In the genomic region with DNA sequence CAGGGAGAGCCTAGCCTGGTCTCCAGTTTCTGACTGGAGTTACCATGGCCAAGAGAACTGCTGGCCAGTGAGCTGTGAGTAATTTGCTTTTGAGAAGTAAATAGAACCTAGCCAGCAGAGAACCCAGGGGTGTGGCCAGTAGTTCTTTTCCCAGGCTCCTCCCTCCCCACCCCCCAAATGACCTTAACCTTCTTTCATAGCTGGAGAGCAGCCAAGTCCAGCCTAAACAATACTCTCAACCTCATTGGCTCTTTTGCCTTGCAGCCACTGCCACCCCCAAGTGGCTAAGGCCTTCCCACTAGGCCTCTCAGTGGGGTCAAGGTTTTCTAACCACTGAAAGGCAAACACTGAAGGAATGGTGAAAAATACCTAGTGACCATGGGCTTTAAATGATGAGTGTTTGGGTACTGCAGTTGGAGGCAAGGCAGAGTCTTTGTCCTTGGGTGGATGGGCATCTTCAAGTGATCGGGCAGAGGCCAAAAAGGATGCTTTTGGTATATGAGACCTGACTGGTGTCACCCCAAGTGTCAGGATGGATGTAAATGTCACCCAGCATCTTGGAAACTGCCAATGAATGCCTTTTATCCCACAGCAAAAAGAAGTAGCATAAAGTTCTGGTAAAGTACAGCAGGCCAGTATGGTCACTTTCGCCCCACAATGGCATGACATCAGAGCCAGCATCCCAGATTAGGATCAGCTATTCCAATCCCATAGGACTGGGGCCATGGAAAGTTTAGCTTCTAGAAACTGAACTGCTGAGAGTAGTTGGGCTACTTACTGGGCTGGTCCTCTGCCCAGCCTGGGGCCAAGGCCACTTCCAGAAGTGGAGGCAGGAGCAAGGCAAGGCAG, we compare ENCODE assay signal across 8 cellular contexts. TPM values are rescaled to one million over a fixed set of nuclear protein-coding genes. Genes with fewer than 3 reads are reported as not detected.
A peak's percentile ranks its signal among the peaks of the same experiment; 100 is the strongest.
DNase-seq lines count a peak whose midpoint lies in the region; ATAC-seq and TF ChIP-seq lines count a peak whose summit lies in the region.

No MANE protein-coding gene starts in this region.

- H3K4me1 ChIP-seq in BLaER1 treated with 17β-estradiol and CSF1 and Interleukin-3, amounts not matched to agents 10 nM and 100 nM = peaks cover 54 to 87% (median 65%) of the 10 kb centered on the region in 10 experiments
- H3K4me1 ChIP-seq in smooth muscle cell (ENCODE audit: low read depth) = peaks cover 22% of the 10 kb centered on the region

- no peaks in the 10 kb centered on the region for H3K27me3 ChIP-seq in BLaER1 treated with 17β-estradiol and CSF1 and Interleukin-3, amounts not matched to agents 10 nM and 100 nM
- no peaks in the 10 kb centered on the region for H3K27me3 ChIP-seq in smooth muscle cell (ENCODE audit: low read depth)

- peaks cover 41% of the 10 kb centered on the region for H3F3A ChIP-seq in smooth muscle cell (ENCODE audit: low read depth)

- no peak for ATAC-seq in activated naive CD4-positive, alpha-beta T cell treated with anti-CD3 and anti-CD28 coated beads, Interleukin-2, amount 50 U/mL, for 72 hours

- H3K27ac ChIP-seq in BLaER1 treated with 17β-estradiol and CSF1 and Interleukin-3, amounts not matched to agents 10 nM and 100 nM = peak overlapping the region in 5 of 11 experiments; percentile 1 to 99 (median 98); a peak in 9 of 22 replicates
- peak overlapping the region; percentile 95 for H3K27ac ChIP-seq in smooth muscle cell (ENCODE audit: low read depth)

- H3K36me3 ChIP-seq in BLaER1 treated with 17β-estradiol and CSF1 and Interleukin-3, amounts not matched to agents 10 nM and 100 nM = peaks cover 31 to 51% (median 44%) of the 10 kb centered on the region in 11 experiments
- H3K36me3 ChIP-seq in smooth muscle cell (ENCODE audit: low read depth) = peaks cover 3% of the 10 kb centered on the region

- 98% methylated on average over 2 of the region's 2 CpGs for WGBS in smooth muscle cell (ENCODE audit: low lambda C conversion rate)

- no peaks in the 10 kb centered on the region for H3K9me3 ChIP-seq in BLaER1 treated with 17β-estradiol and CSF1 and Interleukin-3, amounts not matched to agents 10 nM and 100 nM (replicated peaks in 1 of 11)
- no peaks in the 10 kb centered on the region for H3K9me3 ChIP-seq in smooth muscle cell (replicated peaks; ENCODE audit: low read depth)

- H3K79me2 ChIP-seq in smooth muscle cell (ENCODE audit: low read depth) = peaks cover 8% of the 10 kb centered on the region

- no peak overlapping the region for H3K4me3 ChIP-seq in BLaER1 treated with 17β-estradiol and CSF1 and Interleukin-3, amounts not matched to agents 10 nM and 100 nM
- H3K4me3 ChIP-seq in smooth muscle cell = no peak overlapping the region

- H2AFZ ChIP-seq in smooth muscle cell (ENCODE audit: low read depth) = no peak overlapping the region

- H3K4me2 ChIP-seq in BLaER1 treated with 17β-estradiol and CSF1 and Interleukin-3, amounts not matched to agents 10 nM and 100 nM = peak overlapping the region; percentile 91 to 100 (median 98)
- no peak overlapping the region for H3K4me2 ChIP-seq in smooth muscle cell

- no peak overlapping the region for H3K9ac ChIP-seq in BLaER1 treated with 17β-estradiol and CSF1 and Interleukin-3, amounts not matched to agents 10 nM and 100 nM
- no peak overlapping the region for H3K9ac ChIP-seq in smooth muscle cell (ENCODE audit: low read depth)

- peaks cover 15 to 28% (median 24%) of the 10 kb centered on the region in 11 experiments; a peak in 19 of 22 replicates for H4K20me1 ChIP-seq in BLaER1 treated with 17β-estradiol and CSF1 and Interleukin-3, amounts not matched to agents 10 nM and 100 nM
- peaks cover 35% of the 10 kb centered on the region for H4K20me1 ChIP-seq in smooth muscle cell (ENCODE audit: low read depth)

- H3K27ac Mint-ChIP-seq in activated naive CD4-positive, alpha-beta T cell treated with anti-CD3 and anti-CD28 coated beads, Interleukin-2, amount 50 U/mL, for 72 hours = peak overlapping the region; percentile 58 to 70

- no peak for TF ChIP-seq CTCF in smooth muscle cell (IDR thresholded peaks at IDR 0.05; ENCODE audit: borderline replicate concordance, insufficient read depth, poor library complexity, severe bottlenecking)

- no peaks in the 10 kb centered on the region for H3K9me3 Mint-ChIP-seq in activated naive CD4-positive, alpha-beta T cell treated with anti-CD3 and anti-CD28 coated beads, Interleukin-2, amount 50 U/mL, for 72 hours

- H3K36me3 Mint-ChIP-seq in activated naive CD4-positive, alpha-beta T cell treated with anti-CD3 and anti-CD28 coated beads, Interleukin-2, amount 50 U/mL, for 72 hours = peaks cover 14 to 21% of the 10 kb centered on the region in 2 donors

- DNase-seq in LHCN-M2 (ENCODE audit: low read depth) (peak; percentile 69), hippocampal formation (lab: John Stamatoyannopoulos, UW) (peak; percentile 53 to 70), smooth muscle cell (lab: John Stamatoyannopoulos, UW; ENCODE audit: unreplicated experiment) (no peak), GM19238 (ENCODE audit: insufficient read length, low spot score) (no peak)
- no peak for DNase-seq in activated naive CD4-positive, alpha-beta T cell treated with anti-CD3 and anti-CD28 coated beads, Interleukin-2, amount 50 U/mL, for 72 hours (ENCODE audit: low spot score in 2 of 2)
- no peak for DNase-seq in stimulated activated CD4-positive, alpha-beta T cell treated with anti-CD3 and anti-CD28 coated beads, Interleukin-2, amount 100 ng/mL, for 48 hours
- DNase-seq in activated effector memory CD4-positive, alpha-beta T cell treated with anti-CD3 and anti-CD28 coated beads, Interleukin-2, amount 50 U/mL, for 16 hours = no peak

RNA-seq across cellular contexts. Expression of gene PIGV, which starts 3.5 kb away (rescaled TPM):
- 17.7 and 20.8 TPM in 2 replicates for total RNA-seq in LHCN-M2 (2014; rRNA removed)
- polyA plus RNA-seq in LHCN-M2 (2012) = 13.3 TPM
- total RNA-seq in activated naive CD4-positive, alpha-beta T cell treated with anti-CD3 and anti-CD28 coated beads, Interleukin-2, amount 50 U/mL, for 72 hours = 10 to 100 TPM; 15.9 to 21.0 TPM
- total RNA-seq in smooth muscle cell = 9.9 and 13.8 TPM in 2 replicates
- 8.7 and 9.4 TPM in 2 replicates for polyA plus RNA-seq in smooth muscle cell

RNA-seq across cellular contexts. Expression of gene ZDHHC18, which starts 42.2 kb away (rescaled TPM):
- 10.4 and 13.0 TPM in 2 replicates for total RNA-seq in LHCN-M2 (2014; rRNA removed)
- 12.5 TPM for polyA plus RNA-seq in LHCN-M2 (2012)
- 10 to 100 TPM; 37.8 to 59.5 TPM for total RNA-seq in activated naive CD4-positive, alpha-beta T cell treated with anti-CD3 and anti-CD28 coated beads, Interleukin-2, amount 50 U/mL, for 72 hours
- total RNA-seq in smooth muscle cell = 16.7 and 52.5 TPM in 2 replicates
- 20.3 and 20.8 TPM in 2 replicates for polyA plus RNA-seq in smooth muscle cell

Comparison
In these comparisons a context has a peak if more than half of its experiments do, and no peak if none do; other contexts are left out.
1. DNase-seq: peak in LHCN-M2 (single experiment) and hippocampal formation (2 of 2); none in activated naive CD4-positive, alpha-beta T cell treated with anti-CD3 and anti-CD28 coated beads, Interleukin-2, amount 50 U/mL, for 72 hours (0 of 2), smooth muscle cell (single experiment), stimulated activated CD4-positive, alpha-beta T cell treated with anti-CD3 and anti-CD28 coated beads, Interleukin-2, amount 100 ng/mL, for 48 hours (0 of 2), activated effector memory CD4-positive, alpha-beta T cell treated with anti-CD3 and anti-CD28 coated beads, Interleukin-2, amount 50 U/mL, for 16 hours (single experiment) and GM19238 (single experiment).